In genomic region chr17:48025040-48025903, GRCh38 we compare ENCODE assay signal across 8 cellular contexts. TPM values are rescaled to one million over a fixed set of nuclear protein-coding genes. Genes with fewer than 3 reads are reported as not detected.
DNase-seq lines count a peak whose midpoint lies in the region; ATAC-seq and TF ChIP-seq lines count a peak whose summit lies in the region.

No MANE protein-coding gene starts in this region.

- peak overlapping the region; percentile 38 for H3K4me3 ChIP-seq in kidney epithelial cell (ENCODE audit: low read depth, low read length)

- peak; percentile 94 for TF ChIP-seq CTCF in kidney epithelial cell (IDR thresholded peaks at IDR 0.05; ENCODE audit: insufficient read depth, low read length, poor library complexity, severe bottlenecking)

- DNase-seq in AML-193 (lab: John Stamatoyannopoulos, UW) (peak; percentile 97 to 98), GM19238 (ENCODE audit: insufficient read length, low spot score) (peak; percentile 87), NCI-H510A (lab: John Stamatoyannopoulos, UW) (peak; percentile 99), cerebellum (ENCODE audit: low spot score) (peak; percentile 99), kidney epithelial cell (ENCODE audit: low read depth) (peak; percentile 92)
- peak; percentile 96 for DNase-seq in activated CD4-positive, alpha-beta T cell treated with anti-CD3 and anti-CD28 coated beads for 1 hour
- DNase-seq in stimulated activated CD4-positive, alpha-beta T cell treated with anti-CD3 and anti-CD28 coated beads, Interleukin-15, amount 100 ng/mL, for 1 hour (ENCODE audit: low read depth in 1 of 2, low spot score in 1 of 2) = peak; percentile 96 to 97

- ATAC-seq in HG03439 (IDR thresholded peaks at IDR 0.05; ENCODE audit: unreplicated experiment) = peak; percentile 78

- H3K27me3 ChIP-seq in kidney epithelial cell (ENCODE audit: control insufficient read depth, insufficient read depth, low read length) = no peaks in the 10 kb centered on the region

- H3K36me3 ChIP-seq in kidney epithelial cell (ENCODE audit: control insufficient read depth, insufficient read depth, low read length) = no peaks in the 10 kb centered on the region

RNA-seq across cellular contexts. Expression of gene COPZ2, which starts 12.3 kb away (rescaled TPM):
- 2.9 TPM for total RNA-seq in cerebellum
- total RNA-seq in kidney epithelial cell = 3.3 and 3.7 TPM in 2 replicates

RNA-seq across cellular contexts. Expression of gene NFE2L1, which starts 22.9 kb away (rescaled TPM):
- 45.1 TPM for total RNA-seq in cerebellum
- total RNA-seq in kidney epithelial cell = 228 TPM in 2 replicates

RNA-seq across cellular contexts. Expression of gene CDK5RAP3, which starts 54.4 kb away (rescaled TPM):
- total RNA-seq in cerebellum (80.0 TPM), kidney epithelial cell (95.1 and 110 TPM in 2 replicates)

Comparison
In these comparisons a context has a peak if more than half of its experiments do, and no peak if none do; other contexts are left out.
1. Peak in every context shown above with its lines: DNase-seq, ATAC-seq and H3K4me3 ChIP-seq.